ENCODE assay signal across 8 cellular contexts in genomic region chr13:32530841-32531253, GRCh38. TPM values are rescaled to one million over a fixed set of nuclear protein-coding genes. Genes with fewer than 3 reads are reported as not detected.
A peak's percentile ranks its signal among the peaks of the same experiment; 100 is the strongest.
DNase-seq lines count a peak whose midpoint lies in the region; ATAC-seq and TF ChIP-seq lines count a peak whose summit lies in the region.

No MANE protein-coding gene starts in this region.

- H3K9ac ChIP-seq in trophoblast cell (ENCODE audit: low read length) (no peak overlapping the region), neuronal stem cell (ENCODE audit: low read depth, low read length, poor library complexity) (no peak overlapping the region)

- H2BK15ac ChIP-seq in neuronal stem cell (ENCODE audit: low read length): no peak overlapping the region

- no peaks in the 10 kb centered on the region for H3K4me1 ChIP-seq in trophoblast cell (ENCODE audit: control insufficient read depth in 1 of 2, insufficient read depth in 2 of 2, low read length in 2 of 2)
- H3K4me1 ChIP-seq in neuronal stem cell (ENCODE audit: control insufficient read depth in 2 of 2, insufficient read depth in 1 of 2, low read depth in 1 of 2, low read length in 2 of 2): no peaks in the 10 kb centered on the region

- H3K27ac ChIP-seq in trophoblast cell (ENCODE audit: low read depth, low read length): no peak overlapping the region
- H3K27ac ChIP-seq in neuronal stem cell (replicated peaks; ENCODE audit: low read length): no peak overlapping the region

- H4K12ac ChIP-seq in trophoblast cell (ENCODE audit: low read depth, low read length): no peak overlapping the region

- H3K23ac ChIP-seq in trophoblast cell (ENCODE audit: low read length): no peak overlapping the region
- H3K23ac ChIP-seq in neuronal stem cell (ENCODE audit: low read depth, low read length, poor library complexity): no peak overlapping the region

- H3K14ac ChIP-seq in trophoblast cell (ENCODE audit: low read length) (no peak overlapping the region), neuronal stem cell (ENCODE audit: low read length) (no peak overlapping the region)

- no peaks in the 10 kb centered on the region for H3K9me3 ChIP-seq in trophoblast cell (ENCODE audit: insufficient read depth, low read depth, low read length)
- H3K9me3 ChIP-seq in neuronal stem cell (replicated peaks in 1 of 2; ENCODE audit: control insufficient read depth in 2 of 2, insufficient read depth in 1 of 2, low read depth in 1 of 2, low read length in 2 of 2): peaks cover 0 to 14% of the 10 kb centered on the region in 2 donors

- H3K9me3 Mint-ChIP-seq in brain (peaks cover 0 to 5% (median 1%) of the 10 kb centered on the region in 5 experiments), memory B cell (no peaks in the 10 kb centered on the region)

- H3K27ac Mint-ChIP-seq in brain (peak overlapping the region in 3 of 5 experiments; percentile 78 to 84 (median 79)), memory B cell (peak overlapping the region; percentile 84)

- H4K91ac ChIP-seq in trophoblast cell (ENCODE audit: low read depth, low read length): no peak overlapping the region
- no peak overlapping the region for H4K91ac ChIP-seq in neuronal stem cell (ENCODE audit: low read depth, low read length, poor library complexity)

- H3K79me2 ChIP-seq in trophoblast cell (ENCODE audit: control insufficient read depth, insufficient read depth, low read length, poor library complexity): peaks cover 2% of the 10 kb centered on the region

- no peak overlapping the region for H3K18ac ChIP-seq in trophoblast cell (ENCODE audit: low read length)
- H3K18ac ChIP-seq in neuronal stem cell (ENCODE audit: low read length): no peak overlapping the region

- H3K79me1 ChIP-seq in trophoblast cell (ENCODE audit: low read length): no peaks in the 10 kb centered on the region
- H3K79me1 ChIP-seq in neuronal stem cell (ENCODE audit: low read depth, low read length): no peaks in the 10 kb centered on the region

- H3K4me3 ChIP-seq in trophoblast cell (ENCODE audit: low read depth, low read length) (no peak overlapping the region), neuronal stem cell (ENCODE audit: low read length in 2 of 2) (no peak overlapping the region)

- ATAC-seq in GM19043 (IDR thresholded peaks at IDR 0.05; ENCODE audit: low read depth, unreplicated experiment) (peak; percentile 54), HG03457 (IDR thresholded peaks at IDR 0.05; ENCODE audit: unreplicated experiment) (peak; percentile 54), memory B cell (ENCODE audit: low read depth) (peak; percentile 75)

- peaks cover 86% of the 10 kb centered on the region for H3K36me3 Mint-ChIP-seq in brain
- H3K36me3 Mint-ChIP-seq in memory B cell: peaks cover 17% of the 10 kb centered on the region

- H2AK5ac ChIP-seq in trophoblast cell (ENCODE audit: low read length): no peak overlapping the region
- H2AK5ac ChIP-seq in neuronal stem cell (ENCODE audit: low read depth, low read length): no peak overlapping the region

- H3K4me1 Mint-ChIP-seq in brain (peaks cover 90% of the 10 kb centered on the region), memory B cell (peaks cover 37% of the 10 kb centered on the region)

- no peaks in the 10 kb centered on the region for H3K27me3 ChIP-seq in trophoblast cell (ENCODE audit: insufficient read depth, low read length)
- H3K27me3 ChIP-seq in neuronal stem cell (ENCODE audit: control insufficient read depth in 3 of 3, insufficient read depth in 3 of 3, low read depth in 1 of 3, low read length in 3 of 3): no peaks in the 10 kb centered on the region

- H2BK5ac ChIP-seq in trophoblast cell (ENCODE audit: low read depth, low read length, poor library complexity) (no peak overlapping the region), neuronal stem cell (ENCODE audit: low read length) (no peak overlapping the region)

- WGBS in trophoblast cell (ENCODE audit: extremely low coverage, insufficient coverage, insufficient read length): no CpG with 5 or more reads among the region's 2 CpGs
- WGBS in neuronal stem cell (ENCODE audit: extremely low coverage in 2 of 2, insufficient read length in 2 of 2, insufficient replicate concordance in 1 of 2), 2 donors: no CpG with 5 or more reads among the region's 2 CpGs

- TF ChIP-seq CTCF in AG09319 (IDR thresholded peaks at IDR 0.05; ENCODE audit: low read depth, low read length): no peak
- TF ChIP-seq CTCF in brain (conservative IDR thresholded peaks at IDR 0.05): no peak

- H2BK12ac ChIP-seq in trophoblast cell (ENCODE audit: low read length) (no peak overlapping the region), neuronal stem cell (ENCODE audit: low read length) (no peak overlapping the region)

- H4K8ac ChIP-seq in trophoblast cell (ENCODE audit: low read depth, low read length) (no peak overlapping the region), neuronal stem cell (ENCODE audit: low read depth, low read length) (no peak overlapping the region)

- H3K36me3 ChIP-seq in trophoblast cell (ENCODE audit: control insufficient read depth in 1 of 2, insufficient read depth in 2 of 2, low read length in 2 of 2) (peaks cover 4 to 6% of the 10 kb centered on the region in 2 experiments), neuronal stem cell (replicated peaks in 1 of 2; ENCODE audit: control insufficient read depth in 2 of 2, insufficient read depth in 2 of 2, low read length in 2 of 2) (peaks cover 0 to 87% of the 10 kb centered on the region in 2 donors)

- H3K4me2 ChIP-seq in trophoblast cell (ENCODE audit: low read length) (no peak overlapping the region), neuronal stem cell (ENCODE audit: insufficient read depth, low read length, poor library complexity, severe bottlenecking) (no peak overlapping the region)

- H3K4ac ChIP-seq in trophoblast cell (ENCODE audit: low read depth, low read length): no peak overlapping the region
- no peak overlapping the region for H3K4ac ChIP-seq in neuronal stem cell (ENCODE audit: low read length)

- no peak overlapping the region for H2BK120ac ChIP-seq in trophoblast cell (ENCODE audit: insufficient read depth, low read length, poor library complexity)
- no peak overlapping the region for H2BK120ac ChIP-seq in neuronal stem cell (ENCODE audit: low read depth, low read length)

- H3K4me3 Mint-ChIP-seq in brain: peak overlapping the region in 4 of 5 experiments; percentile 46 to 68 (median 60)
- H3K4me3 Mint-ChIP-seq in memory B cell: peak overlapping the region; percentile 39

- DNase-seq in AG09319 (ENCODE audit: extremely low read depth, low read depth) (peak; percentile 41), memory B cell (ENCODE audit: low spot score in 2 of 2) (no peak), trophoblast cell (no peak), neuronal stem cell (ENCODE audit: low spot score) (no peak), NCI-H526 treated with DMSO at 0.1 percent for 48 hours (lab: John Stamatoyannopoulos, UW) (no peak)

- no peaks in the 10 kb centered on the region for H3K27me3 Mint-ChIP-seq in brain
- H3K27me3 Mint-ChIP-seq in memory B cell: no peaks in the 10 kb centered on the region

- H2AFZ ChIP-seq in trophoblast cell (ENCODE audit: insufficient read depth, low read length, poor library complexity) (no peak overlapping the region), neuronal stem cell (ENCODE audit: low read length) (no peak overlapping the region)

RNA-seq across cellular contexts. Expression of gene N4BP2L2, which starts 7.7 kb away (rescaled TPM):
- polyA plus RNA-seq in brain (ENCODE audit: insufficient read depth, low read depth, low replicate concordance): 12.0 TPM
- 72.2 and 73.0 TPM in 2 replicates for polyA plus RNA-seq in trophoblast cell (2013)
- polyA plus RNA-seq in neuronal stem cell (2013, experiment 1 of 2): 65.2 TPM
- 67.8 TPM for polyA plus RNA-seq in neuronal stem cell (2013, experiment 2 of 2)

RNA-seq across cellular contexts. Expression of gene PDS5B, which starts 55.4 kb away (rescaled TPM):
- polyA plus RNA-seq in brain (ENCODE audit: insufficient read depth, low read depth, low replicate concordance): 8.7 TPM
- 33.8 and 36.8 TPM in 2 replicates for polyA plus RNA-seq in trophoblast cell (2013)
- polyA plus RNA-seq in neuronal stem cell (2013, experiment 1 of 2): 56.8 TPM
- 59.9 TPM for polyA plus RNA-seq in neuronal stem cell (2013, experiment 2 of 2)
